ENCODE assay signal across 8 cellular contexts in genomic region chr2:231961349-231962166, GRCh38. TPM values are rescaled to one million over a fixed set of nuclear protein-coding genes. Genes with fewer than 3 reads are reported as not detected.
DNase-seq lines count a peak whose midpoint lies in the region; ATAC-seq and TF ChIP-seq lines count a peak whose summit lies in the region.

TSS of gene DIS3L2 (plus strand) at chr2:231961713. CDS start at chr2:232014928, 53,215 bp downstream.

- H3K36me3 Mint-ChIP-seq in naive thymus-derived CD8-positive, alpha-beta T cell, result no peaks in the 10 kb centered on the region

- H3K9me3 ChIP-seq in KOPT-K1 (ENCODE audit: insufficient read depth, low read length, poor library complexity, severe bottlenecking), result no peaks in the 10 kb centered on the region

- ATAC-seq in GM21786 (IDR thresholded peaks at IDR 0.05; ENCODE audit: unreplicated experiment), result peak; percentile 95
- ATAC-seq in naive thymus-derived CD8-positive, alpha-beta T cell, result peak; percentile 91 to 92

- POLR2A ChIA-PET in naive thymus-derived CD8-positive, alpha-beta T cell (lab: Charles Lee), result interaction anchor here (0.5 to 1.9 kb wide), 9 partner anchors 12 to 662 kb away, joined by 3 to 6 read pairs (median 4); no protein-coding TSS in a partner anchor

- peak within 1 kb of the TSS; percentile 83 to 97 (median 92) for H3K4me3 Mint-ChIP-seq in naive thymus-derived CD8-positive, alpha-beta T cell

- peaks cover 0 to under 1% (median 0%) of the 10 kb centered on the region in 5 donors for H3K27me3 Mint-ChIP-seq in naive thymus-derived CD8-positive, alpha-beta T cell

- H3K4me3 ChIP-seq in fibroblast of mammary gland (ENCODE audit: control insufficient read depth, low read depth, low read length), result peak within 1 kb of the TSS; percentile 96

- no peak for TF ChIP-seq CTCF in fibroblast of mammary gland (conservative IDR thresholded peaks at IDR 0.05; ENCODE audit: control insufficient read depth, insufficient read depth, low read depth, low read length)

- H3K27ac ChIP-seq in KOPT-K1 (ENCODE audit: low read depth, low read length, poor library complexity, severe bottlenecking), result peak within 1 kb of the TSS; percentile 76

- H3K9me3 Mint-ChIP-seq in naive thymus-derived CD8-positive, alpha-beta T cell, result no peaks in the 10 kb centered on the region

- no peaks in the 10 kb centered on the region for H3K36me3 ChIP-seq in KOPT-K1 (ENCODE audit: insufficient read depth, low read length)

- peak within 1 kb of the TSS; percentile 82 to 98 (median 94) for H3K27ac Mint-ChIP-seq in naive thymus-derived CD8-positive, alpha-beta T cell

- peak; percentile 75 for DNase-seq in DMS79 treated with DMSO at 0.1 percent for 48 hours (lab: John Stamatoyannopoulos, UW)
- peak; percentile 86 for DNase-seq in RKO (ENCODE audit: low spot score)
- peak; percentile 52 to 64 for DNase-seq in activated T-helper 1 cell treated with anti-CD3 and anti-CD28 coated beads, Interleukin-2, amount 50 U/mL, for 16 hours (ENCODE audit: low read depth in 1 of 2, low spot score in 1 of 2)
- DNase-seq in fibroblast of mammary gland (ENCODE audit: low read depth), result peak; percentile 75
- DNase-seq in naive thymus-derived CD8-positive, alpha-beta T cell, result peak; percentile 65 to 88 (median 76)
- peak; percentile 56 to 82 (median 67) for DNase-seq in stimulated activated naive CD4-positive, alpha-beta T cell (lab: John Stamatoyannopoulos, UW)

- H3K4me1 Mint-ChIP-seq in naive thymus-derived CD8-positive, alpha-beta T cell, result peaks cover 21 to 55% (median 52%) of the 10 kb centered on the region in 4 donors

RNA-seq across cellular contexts. Expression of gene DIS3L2, which starts in this region (rescaled TPM):
- 10 to 100 TPM; 59.0 to 59.1 TPM for total RNA-seq in naive thymus-derived CD8-positive, alpha-beta T cell
- polyA plus RNA-seq in naive thymus-derived CD8-positive, alpha-beta T cell, result 10 to 100 TPM; 12.5 to 17.2 (median 16.4) TPM

Comparison
In these comparisons a context has a peak if more than half of its experiments do, and no peak if none do; other contexts are left out.
1. Peak in every context shown above with its lines: DNase-seq, ATAC-seq, H3K4me3 ChIP-seq and H3K27ac ChIP-seq.